ENCODE assay signal across 13 cellular contexts in genomic region chr5:124634228-124634819, GRCh38.
A peak's percentile ranks its signal among the peaks of the same experiment; 100 is the strongest.
DNase-seq lines count a peak whose midpoint lies in the region; ATAC-seq and TF ChIP-seq lines count a peak whose summit lies in the region.
"Had no signal": no experiment of that assay in that cellular context is flagged by ENCODE, and none has a peak within 500 bp of the region (broad histone marks: within the 10 kb centered on the region; RNA-seq: fewer than 3 reads in every experiment).

No MANE protein-coding gene starts in this region.

- DNase-seq in NCI-H748 treated with DMSO at 0.1 percent for 48 hours (lab: John Stamatoyannopoulos, UW) (peak; percentile 31), dorsolateral prefrontal cortex (no peak), osteoblast (ENCODE audit: insufficient read length, low spot score, missing footprints) (peak; percentile 81)
- DNase-seq in activated T-helper 2 cell treated with anti-CD3 and anti-CD28 coated beads, Interferon-gamma antibody, Interleukin-2, Interleukin-4, amounts not matched to agents 10 μg/mL and 5 μg/mL and 100 μg/mL, durations not matched to agents 14 hours and 24 hours and 36 hours (ENCODE audit: low spot score), result no peak
- DNase-seq: activated CD4-positive, alpha-beta T cell treated with anti-CD3 and anti-CD28 coated beads, Interleukin-2, amount 10 ng/mL, durations not matched to agents 7 days and 5 days; activated effector memory CD4-positive, alpha-beta T cell treated with anti-CD3 and anti-CD28 coated beads, Interleukin-2, amount 50 U/mL, for 16 hours; Caco-2; cortex of kidney; NCI-H2171 had no signal

- intact Hi-C loops in dorsolateral prefrontal cortex (cut with DNase I), result no loop called here
- intact Hi-C loops in activated T-helper 2 cell treated with anti-CD3 and anti-CD28 coated beads, Interferon-gamma antibody, Interleukin-2, Interleukin-4, amounts not matched to agents 10 μg/mL and 5 μg/mL and 100 μg/mL, durations not matched to agents 14 hours and 24 hours and 36 hours (cut with micrococcal nuclease), result no loop called here

- no peaks in the 10 kb centered on the region for H3K4me1 Mint-ChIP-seq in activated T-helper 2 cell treated with anti-CD3 and anti-CD28 coated beads, Interferon-gamma antibody, Interleukin-2, Interleukin-4, amounts not matched to agents 10 μg/mL and 5 μg/mL and 100 μg/mL, durations not matched to agents 14 hours and 24 hours and 36 hours (ENCODE audit: low read depth)
- H3K4me1 Mint-ChIP-seq: activated CD4-positive, alpha-beta T cell treated with anti-CD3 and anti-CD28 coated beads, Interleukin-2, amount 10 ng/mL, durations not matched to agents 7 days and 5 days had no signal

- H3K4me3 ChIP-seq in dorsolateral prefrontal cortex (no peak overlapping the region), osteoblast (ENCODE audit: insufficient read depth, low read length) (no peak overlapping the region)

- no peaks in the 10 kb centered on the region for H3K36me3 Mint-ChIP-seq in activated T-helper 2 cell treated with anti-CD3 and anti-CD28 coated beads, Interferon-gamma antibody, Interleukin-2, Interleukin-4, amounts not matched to agents 10 μg/mL and 5 μg/mL and 100 μg/mL, durations not matched to agents 14 hours and 24 hours and 36 hours (ENCODE audit: low read depth)

- H3K9me3 Mint-ChIP-seq in activated T-helper 2 cell treated with anti-CD3 and anti-CD28 coated beads, Interferon-gamma antibody, Interleukin-2, Interleukin-4, amounts not matched to agents 10 μg/mL and 5 μg/mL and 100 μg/mL, durations not matched to agents 14 hours and 24 hours and 36 hours, result no peaks in the 10 kb centered on the region
- H3K9me3 Mint-ChIP-seq: activated CD4-positive, alpha-beta T cell treated with anti-CD3 and anti-CD28 coated beads, Interleukin-2, amount 10 ng/mL, durations not matched to agents 7 days and 5 days had no signal

- H3K27ac ChIP-seq in dorsolateral prefrontal cortex, result peak overlapping the region in 58 of 59 donors; percentile 26 to 93 (median 82)
- H3K27ac ChIP-seq in osteoblast (ENCODE audit: low read depth, low read length), result peak overlapping the region; percentile 16

- H3K79me2 ChIP-seq in osteoblast (ENCODE audit: insufficient read depth, low read length), result no peaks in the 10 kb centered on the region

- no peaks in the 10 kb centered on the region for H3K36me3 ChIP-seq in osteoblast (ENCODE audit: insufficient read depth, low read length)

- H3K4me1 ChIP-seq in osteoblast (ENCODE audit: insufficient read depth, low read length), result peaks cover 20% of the 10 kb centered on the region

- peaks cover 2% of the 10 kb centered on the region for H3K27me3 Mint-ChIP-seq in activated T-helper 2 cell treated with anti-CD3 and anti-CD28 coated beads, Interferon-gamma antibody, Interleukin-2, Interleukin-4, amounts not matched to agents 10 μg/mL and 5 μg/mL and 100 μg/mL, durations not matched to agents 14 hours and 24 hours and 36 hours (ENCODE audit: low read depth)

- H3K4me3 Mint-ChIP-seq in activated T-helper 2 cell treated with anti-CD3 and anti-CD28 coated beads, Interferon-gamma antibody, Interleukin-2, Interleukin-4, amounts not matched to agents 10 μg/mL and 5 μg/mL and 100 μg/mL, durations not matched to agents 14 hours and 24 hours and 36 hours (ENCODE audit: low read depth), result no peak overlapping the region
- H3K4me3 Mint-ChIP-seq: activated CD4-positive, alpha-beta T cell treated with anti-CD3 and anti-CD28 coated beads, Interleukin-2, amount 10 ng/mL, durations not matched to agents 7 days and 5 days had no signal

- TF ChIP-seq CTCF in dorsolateral prefrontal cortex (IDR thresholded peaks at IDR 0.05 in 54 of 56, conservative IDR thresholded peaks at IDR 0.05 in 2 of 56; ENCODE audit: low read depth in 1 of 56, partially characterized antibody in 56 of 56) (no peak), osteoblast (IDR thresholded peaks at IDR 0.05; ENCODE audit: extremely low read depth, low read depth, low read length) (no peak)

- H2AFZ ChIP-seq in osteoblast (ENCODE audit: low read length), result no peak overlapping the region

- H3K27me3 ChIP-seq in dorsolateral prefrontal cortex (no peaks in the 10 kb centered on the region), osteoblast (ENCODE audit: insufficient read depth, low read length) (no peaks in the 10 kb centered on the region)

- peak; percentile 23 for ATAC-seq in GM18868 (IDR thresholded peaks at IDR 0.05; ENCODE audit: unreplicated experiment)
- ATAC-seq in GM18909 (IDR thresholded peaks at IDR 0.05; ENCODE audit: poor library complexity, unreplicated experiment), result no peak
- no peak for ATAC-seq in GM19397 (IDR thresholded peaks at IDR 0.05; ENCODE audit: unreplicated experiment)
- no peak for ATAC-seq in GM21447 (IDR thresholded peaks at IDR 0.05; ENCODE audit: unreplicated experiment)

- H3K9me3 ChIP-seq in osteoblast (ENCODE audit: low read depth, low read length), result no peaks in the 10 kb centered on the region
- H3K9me3 ChIP-seq: Caco-2 had no signal

- peak overlapping the region; percentile 12 for H3K4me2 ChIP-seq in osteoblast (ENCODE audit: insufficient read depth, low read length)

- H3K27ac Mint-ChIP-seq in activated T-helper 2 cell treated with anti-CD3 and anti-CD28 coated beads, Interferon-gamma antibody, Interleukin-2, Interleukin-4, amounts not matched to agents 10 μg/mL and 5 μg/mL and 100 μg/mL, durations not matched to agents 14 hours and 24 hours and 36 hours, result no peak overlapping the region
- H3K27ac Mint-ChIP-seq: activated CD4-positive, alpha-beta T cell treated with anti-CD3 and anti-CD28 coated beads, Interleukin-2, amount 10 ng/mL, durations not matched to agents 7 days and 5 days had no signal

- H4K20me1 ChIP-seq in osteoblast (ENCODE audit: insufficient read depth, low read length), result no peaks in the 10 kb centered on the region

Comparison
In these comparisons a context has a peak if more than half of its experiments do, and no peak if none do; other contexts are left out.
1. DNase-seq: peak in NCI-H748 treated with DMSO at 0.1 percent for 48 hours (single experiment) and osteoblast (single experiment); none in dorsolateral prefrontal cortex (0 of 10) and activated T-helper 2 cell treated with anti-CD3 and anti-CD28 coated beads, Interferon-gamma antibody, Interleukin-2, Interleukin-4, amounts not matched to agents 10 μg/mL and 5 μg/mL and 100 μg/mL, durations not matched to agents 14 hours and 24 hours and 36 hours (single experiment).